8 cellular contexts compared by ENCODE assay signal in the genomic region with DNA sequence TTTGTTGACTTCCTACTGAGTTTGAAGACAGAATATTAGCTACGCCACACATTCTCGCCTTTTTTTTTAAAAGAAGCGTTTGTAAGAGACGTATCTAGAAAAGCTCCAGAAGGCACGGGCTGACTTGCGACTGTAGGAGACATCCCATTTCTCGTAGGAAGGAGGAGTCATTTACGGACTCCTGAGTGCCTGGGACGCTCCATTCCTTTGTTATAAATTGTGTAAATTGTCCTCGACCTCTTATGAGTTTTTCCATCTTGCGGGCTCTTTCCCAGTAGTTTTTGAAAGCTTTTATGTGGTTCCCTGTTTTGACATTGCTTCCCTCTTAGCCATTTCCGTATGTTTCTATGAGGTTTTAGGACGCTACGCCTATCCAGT. TPM values are rescaled to one million over a fixed set of nuclear protein-coding genes. Genes with fewer than 3 reads are reported as not detected.
DNase-seq lines count a peak whose midpoint lies in the region; ATAC-seq and TF ChIP-seq lines count a peak whose summit lies in the region.

No MANE protein-coding gene starts in this region.

- peak overlapping the region; percentile 70 to 85 for H3K4me3 Mint-ChIP-seq in H9
- H3K4me3 Mint-ChIP-seq in activated T-helper 17 cell treated with anti-CD3 and anti-CD28 coated beads, Interleukin-2, amount 50 U/mL, for 72 hours, result peak overlapping the region; percentile 92

- H3T11ph ChIP-seq in H9 (ENCODE audit: low read length), result no peak overlapping the region

- peaks cover 9% of the 10 kb centered on the region; the same call in 1 of the 2 replicates for H3K79me2 ChIP-seq in H9 (ENCODE audit: insufficient read depth, low read length)

- H3K79me1 ChIP-seq in H9 (ENCODE audit: insufficient read depth, low read depth, low read length, poor library complexity, severe bottlenecking), result peaks cover 11% of the 10 kb centered on the region

- no peak overlapping the region for H2BK120ac ChIP-seq in H9 (ENCODE audit: low read depth, low read length, poor library complexity, severe bottlenecking)

- no peak for TF ChIP-seq POLR2A in stomach (IDR thresholded peaks at IDR 0.05)

- no peak overlapping the region for H4K91ac ChIP-seq in H9 (ENCODE audit: insufficient read length, low read depth, low read length)

- no peak overlapping the region for H3K56ac ChIP-seq in H9 (ENCODE audit: insufficient read length, low read depth, low read length)

- no CpG with 5 or more reads among the region's 14 CpGs for WGBS in H9 (ENCODE audit: extremely low coverage, insufficient read length, low lambda C conversion rate)
- 2 to 7% (median 5%) methylated on average over 14 of the region's 14 CpGs for WGBS in stomach, 5 donors

- H4K5ac ChIP-seq in H9 (ENCODE audit: insufficient read length, low read depth, low read length), result no peak overlapping the region

- CTCF ChIA-PET in A673 (lab: Charles Lee), result interaction anchor here (1.7 kb wide), 1 partner anchor 33 kb away, joined by 4 read pairs; a partner anchor contains a TSS

- no peak overlapping the region for H2AK5ac ChIP-seq in H9 (ENCODE audit: insufficient read length, low read length)

- H2BK20ac ChIP-seq in H9 (ENCODE audit: low read depth, low read length, poor library complexity, severe bottlenecking), result no peak overlapping the region

- DNase-seq in A673 (ENCODE audit: low spot score), result peak; percentile 60
- no peak for DNase-seq in H9
- DNase-seq in stomach, result no peak

- H3K27ac Mint-ChIP-seq in H9, result no peak overlapping the region; a peak in 2 of 7 replicates
- peak overlapping the region; percentile 80 for H3K27ac Mint-ChIP-seq in activated T-helper 17 cell treated with anti-CD3 and anti-CD28 coated beads, Interleukin-2, amount 50 U/mL, for 72 hours

- BruUV-seq in A673 (replicated peaks; lab: Mats Ljungman, UMichigan), result no TSS peak

- no peak for TF ChIP-seq EP300 in stomach (IDR thresholded peaks at IDR 0.05)

- H2AFZ ChIP-seq in H9 (ENCODE audit: low read length), result no peak overlapping the region

- intact Hi-C loops in A673 (cut with micrococcal nuclease; ENCODE audit: unreplicated experiment), result no loop called here
- intact Hi-C loops in stomach (cut with DNase I; ENCODE audit: low total_unique reads), result no loop called here

- H3K9me3 ChIP-seq in A673 (ENCODE audit: low read depth, low read length, poor library complexity, severe bottlenecking) (no peaks in the 10 kb centered on the region), H9 (ENCODE audit: control insufficient read depth, low read depth, low read length) (no peaks in the 10 kb centered on the region), iPS-18a (ENCODE audit: control insufficient read depth, low read depth, low read length) (no peaks in the 10 kb centered on the region), stomach (no peaks in the 10 kb centered on the region)

- peaks cover 10% of the 10 kb centered on the region for H3K27me3 Mint-ChIP-seq in H9 (ENCODE audit: low read depth)
- H3K27me3 Mint-ChIP-seq in activated T-helper 17 cell treated with anti-CD3 and anti-CD28 coated beads, Interleukin-2, amount 50 U/mL, for 72 hours, result no peaks in the 10 kb centered on the region

- no peak overlapping the region for H2BK5ac ChIP-seq in H9 (ENCODE audit: insufficient read length, low read length)

- no peak overlapping the region for H3K14ac ChIP-seq in H9 (ENCODE audit: insufficient read depth, low read length)

- POLR2A ChIA-PET in A673 (lab: Charles Lee; ENCODE audit: low non-redundant PET), result no interaction called here

- ATAC-seq in activated T-helper 17 cell treated with anti-CD3 and anti-CD28 coated beads, Interleukin-2, amount 50 U/mL, for 72 hours (replicated peaks), result no peak
- ATAC-seq in HG02884 (IDR thresholded peaks at IDR 0.05; ENCODE audit: unreplicated experiment), result no peak
- no peak for ATAC-seq in HG03196 (IDR thresholded peaks at IDR 0.05; ENCODE audit: unreplicated experiment)
- no peak for ATAC-seq in GM21360 (IDR thresholded peaks at IDR 0.05; ENCODE audit: unreplicated experiment)

- peaks cover 15% of the 10 kb centered on the region for H3K23me2 ChIP-seq in H9 (ENCODE audit: insufficient read length, low read depth, low read length, poor library complexity, severe bottlenecking)

- H3K36me3 ChIP-seq in A673 (ENCODE audit: insufficient read depth, low read length, poor library complexity, severe bottlenecking), result peaks cover 31% of the 10 kb centered on the region
- peaks cover 9% of the 10 kb centered on the region for H3K36me3 ChIP-seq in iPS-18a (ENCODE audit: control insufficient read depth, low read depth, low read length)
- H3K36me3 ChIP-seq in stomach, result peaks cover 6 to 37% (median 23%) of the 10 kb centered on the region in 4 donors

- H3K4me2 ChIP-seq in H9 (ENCODE audit: insufficient read depth, insufficient read length, low read length), result peak overlapping the region; percentile 88

- peaks cover 16 to 27% of the 10 kb centered on the region in 2 experiments for H3K4me1 Mint-ChIP-seq in H9
- peaks cover 11% of the 10 kb centered on the region for H3K4me1 Mint-ChIP-seq in activated T-helper 17 cell treated with anti-CD3 and anti-CD28 coated beads, Interleukin-2, amount 50 U/mL, for 72 hours

- H3K4me3 ChIP-seq in A673 (ENCODE audit: low read depth, low read length, poor library complexity, severe bottlenecking) (peak overlapping the region; percentile 98), iPS-18a (ENCODE audit: low read length) (peak overlapping the region; percentile 74), stomach (peak overlapping the region; percentile 94 to 100 (median 98))

- H4K20me1 ChIP-seq in H9 (ENCODE audit: control insufficient read depth, insufficient read depth, insufficient read length), result peaks cover 4% of the 10 kb centered on the region

- no peak overlapping the region for H2BK15ac ChIP-seq in H9 (ENCODE audit: low read depth, low read length)

- no peak for TF ChIP-seq CTCF in A673 (conservative IDR thresholded peaks at IDR 0.05; ENCODE audit: low read depth, low read length)
- TF ChIP-seq CTCF in H9 (conservative IDR thresholded peaks at IDR 0.05), result no peak
- TF ChIP-seq CTCF in stomach (IDR thresholded peaks at IDR 0.05), result no peak

- no peaks in the 10 kb centered on the region for H3K9me3 Mint-ChIP-seq in H9
- no peaks in the 10 kb centered on the region for H3K9me3 Mint-ChIP-seq in activated T-helper 17 cell treated with anti-CD3 and anti-CD28 coated beads, Interleukin-2, amount 50 U/mL, for 72 hours

- no peak overlapping the region for H4K8ac ChIP-seq in H9 (replicated peaks; ENCODE audit: insufficient read length, low read depth, low read length)

- H2BK12ac ChIP-seq in H9 (ENCODE audit: insufficient read length, low read depth, low read length), result no peak overlapping the region

- H3K4ac ChIP-seq in H9 (ENCODE audit: low read depth, low read length), result no peak overlapping the region

- H3K27me3 ChIP-seq in A673 (replicated peaks; ENCODE audit: insufficient read depth, low read depth, low read length, poor library complexity), result no peaks in the 10 kb centered on the region
- no peaks in the 10 kb centered on the region for H3K27me3 ChIP-seq in H9 (ENCODE audit: insufficient read depth, low read length)
- no peaks in the 10 kb centered on the region for H3K27me3 ChIP-seq in iPS-18a (ENCODE audit: control insufficient read depth, insufficient read depth, low read length)
- no peaks in the 10 kb centered on the region for H3K27me3 ChIP-seq in stomach

- H3K18ac ChIP-seq in H9 (ENCODE audit: insufficient read length, low read depth, low read length), result no peak overlapping the region

- H3K27ac ChIP-seq in A673 (ENCODE audit: low read depth, low read length, poor library complexity, severe bottlenecking) (peak overlapping the region; percentile 93), H9 (ENCODE audit: insufficient read length, low read depth, low read length) (no peak overlapping the region), iPS-18a (ENCODE audit: low read length) (no peak overlapping the region), stomach (peak overlapping the region in 4 of 5 donors; percentile 70 to 96 (median 90))

- H3K4me1 ChIP-seq in A673 (ENCODE audit: insufficient read depth, low read length, poor library complexity, severe bottlenecking), result peaks cover 26% of the 10 kb centered on the region
- H3K4me1 ChIP-seq in H9 (ENCODE audit: insufficient read depth, low read length), result no peaks in the 10 kb centered on the region
- peaks cover 3% of the 10 kb centered on the region for H3K4me1 ChIP-seq in iPS-18a (ENCODE audit: control insufficient read depth, low read depth, low read length)
- H3K4me1 ChIP-seq in stomach, result peaks cover 30 to 61% (median 48%) of the 10 kb centered on the region in 4 donors

- H3K23ac ChIP-seq in H9 (ENCODE audit: insufficient read length, low read depth, low read length), result no peak overlapping the region

- H3K36me3 Mint-ChIP-seq in H9 (ENCODE audit: insufficient read depth in 1 of 3, low read depth in 3 of 3), result peaks cover 33 to 54% (median 45%) of the 10 kb centered on the region in 3 experiments; a peak in 6 of 7 replicates
- peaks cover 36% of the 10 kb centered on the region for H3K36me3 Mint-ChIP-seq in activated T-helper 17 cell treated with anti-CD3 and anti-CD28 coated beads, Interleukin-2, amount 50 U/mL, for 72 hours (ENCODE audit: low read depth)

- peak overlapping the region; percentile 73 for H3K9ac ChIP-seq in H9 (ENCODE audit: extremely low read depth, insufficient read length, low read length)
- peak overlapping the region; percentile 71 for H3K9ac ChIP-seq in iPS-18a (ENCODE audit: low read length)

RNA-seq across cellular contexts. Expression of a gene that starts 1.0 kb away (rescaled TPM):
- 208 and 210 TPM in 2 replicates for total RNA-seq in A673 (2021)
- 108 and 114 TPM in 2 replicates for total RNA-seq in H9 (2021)
- 100 to 1,000 TPM in 1 of 2 donors, 10 to 100 TPM in 1; 51.5 to 108 TPM for total RNA-seq in activated T-helper 17 cell treated with anti-CD3 and anti-CD28 coated beads, Interleukin-2, amount 50 U/mL, for 72 hours
- total RNA-seq in stomach, result 100 to 1,000 TPM in 1 of 5 donors, 10 to 100 TPM in 4; 47.4 to 615 (median 65.1) TPM
- 10 to 100 TPM; 54.2 to 82.1 (median 56.0) TPM for polyA plus RNA-seq in stomach

RNA-seq across cellular contexts. Expression of a gene that starts 12.6 kb away (rescaled TPM):
- 0.46 TPM in 1 of 2 replicates, not detected in the other for total RNA-seq in A673 (2021)
- total RNA-seq in H9 (2021), result 0.59 and 1.1 TPM in 2 replicates
- 1 to 10 TPM in 1 of 2 donors, under 1 TPM in 1; 0.41 to 2.1 TPM for total RNA-seq in activated T-helper 17 cell treated with anti-CD3 and anti-CD28 coated beads, Interleukin-2, amount 50 U/mL, for 72 hours
- 10 to 100 TPM in 1 of 5 donors, 1 to 10 TPM in 4; 1.2 to 53.0 (median 6.2) TPM for total RNA-seq in stomach
- polyA plus RNA-seq in stomach, result 1 to 10 TPM; 1.9 to 5.8 (median 3.5) TPM

RNA-seq across cellular contexts. Expression of a gene that starts 17.6 kb away (rescaled TPM):
- total RNA-seq in A673 (2021) (32.7 and 39.5 TPM in 2 replicates), H9 (2021) (55.2 and 58.9 TPM in 2 replicates), stomach (100 to 1,000 TPM in 1 of 5 donors, 10 to 100 TPM in 4; 11.1 to 152 (median 64.5) TPM)
- total RNA-seq in activated T-helper 17 cell treated with anti-CD3 and anti-CD28 coated beads, Interleukin-2, amount 50 U/mL, for 72 hours, result 10 to 100 TPM; 30.1 to 30.7 TPM
- 100 to 1,000 TPM; 139 to 219 (median 195) TPM for polyA plus RNA-seq in stomach

RNA-seq across cellular contexts. Expression of a gene that starts 33.5 kb away (rescaled TPM):
- 1.8 and 2.0 TPM in 2 replicates for total RNA-seq in A673 (2021)
- 1.8 and 2.3 TPM in 2 replicates for total RNA-seq in H9 (2021)
- total RNA-seq in activated T-helper 17 cell treated with anti-CD3 and anti-CD28 coated beads, Interleukin-2, amount 50 U/mL, for 72 hours, result 10 to 100 TPM in 1 of 2 donors, 1 to 10 TPM in 1; 4.3 to 12.9 TPM
- total RNA-seq in stomach, result 10 to 100 TPM in 2 of 5 donors, 1 to 10 TPM in 3; 1.4 to 37.4 (median 9.3) TPM
- 1 to 10 TPM in 2 of 3 donors, under 1 TPM in 1; 0.46 to 3.3 (median 1.5) TPM for polyA plus RNA-seq in stomach

RNA-seq across cellular contexts. Expression of a gene that starts 40.4 kb away (rescaled TPM):
- total RNA-seq in A673 (2021) (94.7 and 109 TPM in 2 replicates), H9 (2021) (161 and 175 TPM in 2 replicates), stomach (10 to 100 TPM; 31.5 to 45.5 (median 38.8) TPM)
- total RNA-seq in activated T-helper 17 cell treated with anti-CD3 and anti-CD28 coated beads, Interleukin-2, amount 50 U/mL, for 72 hours, result 100 to 1,000 TPM; 138 to 194 TPM
- polyA plus RNA-seq in stomach, result 100 to 1,000 TPM; 151 to 168 (median 156) TPM

Comparison
In these comparisons a context has a peak if more than half of its experiments do, and no peak if none do; other contexts are left out.
1. H3K27ac ChIP-seq: peak in A673 (single experiment) and stomach (4 of 5); none in H9 (single experiment) and iPS-18a (single experiment).
2. Peak in every context shown above with its lines, with median percentiles within 50 percentile points of each other: H3K4me3 ChIP-seq.